Comparison of ENCODE assay signal across 13 cellular contexts in genomic region chr17:81536299-81537290, GRCh38. TPM values are rescaled to one million over a fixed set of nuclear protein-coding genes. Genes with fewer than 3 reads are reported as not detected.
A peak's percentile ranks its signal among the peaks of the same experiment; 100 is the strongest.
DNase-seq lines count a peak whose midpoint lies in the region; ATAC-seq, FAIRE-seq and TF ChIP-seq lines count a peak whose summit lies in the region.
"Had no signal": no experiment of that assay in that cellular context is flagged by ENCODE, and none has a peak within 500 bp of the region (broad histone marks: within the 10 kb centered on the region; RNA-seq: fewer than 3 reads in every experiment).

No MANE protein-coding gene starts in this region.

- CTCF ChIA-PET in GM12878 (lab: Yijun Ruan, JAX): interaction anchor here (1.3 to 2.2 kb wide), 2 partner anchors 52 kb away, joined by 3 to 5 read pairs; no protein-coding TSS in a partner anchor

- in situ Hi-C loops in GM12878 (cut with MboI): no loop called here

- no peak for TF ChIP-seq EP300 in GM12878 (IDR thresholded peaks at IDR 0.05; ENCODE audit: borderline replicate concordance in 1 of 2, control insufficient read depth in 1 of 2, low read depth in 2 of 2, low read length in 2 of 2)

- POLR2A ChIA-PET in GM12878 (lab: Charles Lee): no interaction called here

- no peak for ATAC-seq in GM12878
- peak; percentile 20 for ATAC-seq in left lobe of liver

- H2AFZ ChIP-seq in GM12878 (ENCODE audit: control insufficient read depth, low read depth, low read length): no peak overlapping the region

- no peak overlapping the region for H3K27ac ChIP-seq in GM12878 (ENCODE audit: control insufficient read depth, insufficient read depth)
- no peak overlapping the region for H3K27ac ChIP-seq in caudate nucleus (ENCODE audit: low read depth, low read length)
- no peak overlapping the region for H3K27ac ChIP-seq in dorsolateral prefrontal cortex
- H3K27ac ChIP-seq: colonic mucosa, esophagus squamous epithelium, heart left ventricle had no signal

- H3K79me2 ChIP-seq in GM12878 (ENCODE audit: control insufficient read depth, insufficient read depth, low read length): no peaks in the 10 kb centered on the region

- H3K9ac ChIP-seq in GM12878 (ENCODE audit: control insufficient read depth, insufficient read depth, low read length): no peak overlapping the region

- H3K36me3 ChIP-seq in GM12878 (ENCODE audit: control insufficient read depth in 2 of 2, insufficient read depth in 2 of 2, low read length in 1 of 2): peaks cover 0 to 3% of the 10 kb centered on the region in 2 experiments; a peak in 2 of 4 replicates
- H3K36me3 ChIP-seq: colonic mucosa had no signal

- no peaks in the 10 kb centered on the region for H3K4me1 ChIP-seq in GM12878 (ENCODE audit: control insufficient read depth, insufficient read depth, low read length)

- RAD21 ChIA-PET in GM12878 (lab: Charles Lee; ENCODE audit: unreplicated experiment): interaction anchor here (1.0 kb wide), 1 partner anchor 245 kb away, joined by 3 read pairs; no protein-coding TSS in a partner anchor

- H3K4me2 ChIP-seq in GM12878 (ENCODE audit: control insufficient read depth, insufficient read depth): no peak overlapping the region

- peak; percentile 35 for DNase-seq in stimulated activated CD4-positive, alpha-beta T cell treated with anti-CD3 and anti-CD28 coated beads, Interleukin-15, amount 100 ng/mL, for 24 hours
- no peak for DNase-seq in stimulated activated CD4-positive, alpha-beta T cell treated with anti-CD3 and anti-CD28 coated beads, Interleukin-2, amount 100 ng/mL, for 48 hours
- no peak for DNase-seq in GM12878 (ENCODE audit: low read depth, low spot score)
- DNase-seq in left lobe of liver (ENCODE audit: low spot score): no peak
- DNase-seq in urothelium cell line (ENCODE audit: low spot score): no peak
- no peak for DNase-seq in 8988T
- no peak for DNase-seq in caudate nucleus (lab: John Stamatoyannopoulos, UW)
- no peak for DNase-seq in dorsolateral prefrontal cortex
- DNase-seq: amniotic stem cell, esophagus squamous epithelium, kidney glomerular epithelial cell had no signal

- H3K9me3 ChIP-seq in GM12878 (replicated peaks; ENCODE audit: control insufficient read depth, insufficient read depth, low read length): no peaks in the 10 kb centered on the region
- H3K9me3 ChIP-seq: colonic mucosa, esophagus squamous epithelium, heart left ventricle had no signal

- intact Hi-C loops in GM12878 (cut with micrococcal nuclease; ENCODE audit: unreplicated experiment): no loop called here
- intact Hi-C loops in dorsolateral prefrontal cortex (cut with DNase I): no loop called here

- TF ChIP-seq POLR2A in GM12878 (IDR thresholded peaks at IDR 0.05; ENCODE audit: low read depth, low read length): peak; percentile 62

- SMC1A ChIA-PET in GM12878 (lab: Charles Lee; ENCODE audit: uncharacterized antibody, unreplicated experiment): no interaction called here

- no peak overlapping the region for H3K4me3 ChIP-seq in GM12878
- no peak overlapping the region for H3K4me3 ChIP-seq in dorsolateral prefrontal cortex
- H3K4me3 ChIP-seq: colonic mucosa had no signal

- H4K20me1 ChIP-seq in GM12878 (ENCODE audit: control insufficient read depth, insufficient read depth): no peaks in the 10 kb centered on the region

- BruUV-seq in GM12878 (replicated peaks; lab: Mats Ljungman, UMichigan): no TSS peak

- FAIRE-seq in GM12878 (lab: Jason Lieb, UNC) (no peak), urothelium cell line (lab: Jason Lieb, UNC) (peak; percentile 52)

- WGBS in GM12878 (ENCODE audit: insufficient coverage, insufficient replicate concordance, low lambda C conversion rate, missing lambda C conversion rate): 33% methylated on average over 85 of the region's 89 CpGs

- no peak for TF ChIP-seq RAD21 in GM12878 (IDR thresholded peaks at IDR 0.05; ENCODE audit: insufficient read depth, low read depth, low read length)

- H3K27me3 ChIP-seq in GM12878 (replicated peaks in 1 of 2; ENCODE audit: control insufficient read depth in 2 of 2, insufficient read depth in 2 of 2, low read length in 1 of 2) (no peaks in the 10 kb centered on the region; a peak in 2 of 4 replicates), dorsolateral prefrontal cortex (peaks cover 0 to 34% (median 10%) of the 10 kb centered on the region in 45 donors)

- no peak for TF ChIP-seq CTCF in GM12878 (IDR thresholded peaks at IDR 0.05 in 2 of 3, conservative IDR thresholded peaks at IDR 0.05 in 1 of 3; ENCODE audit: control insufficient read depth in 2 of 3, extremely low read depth in 1 of 3, insufficient read depth in 1 of 3, low read depth in 3 of 3, low read length in 3 of 3)
- no peak for TF ChIP-seq CTCF in dorsolateral prefrontal cortex (IDR thresholded peaks at IDR 0.05 in 54 of 56, conservative IDR thresholded peaks at IDR 0.05 in 2 of 56; ENCODE audit: low read depth in 1 of 56, partially characterized antibody in 56 of 56)

TF ChIP-seq in GM12878, 131 proteins besides CTCF, POLR2A, EP300 and RAD21 (continues in another document):
- TF ChIP-seq CHD2 (IDR thresholded peaks at IDR 0.05; ENCODE audit: borderline replicate concordance, low read depth, low read length): no peak

RNA-seq across cellular contexts. Expression of gene FSCN2, which starts 8.4 kb away (rescaled TPM):
- total RNA-seq in GM12878 (2013; cell fraction: nucleolus; rRNA removed): 19.6 and 21.4 TPM in 2 replicates
- 1.2 and 1.8 TPM in 2 replicates for total RNA-seq in GM12878 (2014; rRNA removed)
- total RNA-seq in GM12878 (2014; rRNA removed; fragmentation: Illumina TruSeq; extraction: Trizol): 0.14 and 0.58 TPM in 2 replicates
- total RNA-seq in GM12878 (2021): 2.1 and 2.7 TPM in 2 replicates
- polyA plus RNA-seq in GM12878 (2011; ENCODE audit: low read depth): not detected
- 0.29 and 0.65 TPM in 2 replicates for polyA plus RNA-seq in GM12878 (2011; rRNA removed)
- polyA plus RNA-seq in GM12878 (2011; cell fraction: cytosol; rRNA removed): 0.69 and 1.0 TPM in 2 replicates
- polyA plus RNA-seq in GM12878 (2011; cell fraction: nucleus; rRNA removed): 6.3 and 7.2 TPM in 2 replicates
- 1.5 and 1.6 TPM in 2 replicates for polyA plus RNA-seq in GM12878 (2012)
- 0.19 and 0.24 TPM in 2 replicates for polyA plus RNA-seq in GM12878 (2014; fragmentation: Illumina TruSeq; extraction: Trizol)
- not detected for polyA plus RNA-seq in GM12878 (2014; fragmentation: Nextera tagmentation; extraction: Ambion mirVana)
- polyA plus RNA-seq in GM12878 (2014; rRNA removed): 1.9 and 2.0 TPM in 2 replicates
- polyA plus RNA-seq in GM12878 (2016; fragmentation: Nextera tagmentation; extraction: Ambion mirVana): under 1 TPM in 1 of 2 experiments, not detected in 1; 0.12 TPM
- polyA minus RNA-seq in GM12878 (2011; rRNA and poly(A)+ RNA removed): 0.44 and 2.2 TPM in 2 replicates
- polyA minus RNA-seq in GM12878 (2011; cell fraction: cytosol; rRNA and poly(A)+ RNA removed): 0.80 and 1.0 TPM in 2 replicates
- 3.7 and 4.2 TPM in 2 replicates for polyA minus RNA-seq in GM12878 (2011; cell fraction: nucleus; rRNA and poly(A)+ RNA removed)
- 0.18 TPM for total RNA-seq in left lobe of liver
- total RNA-seq in dorsolateral prefrontal cortex: 1 to 10 TPM in 111 of 120 experiments, under 1 TPM in 9; 0.52 to 5.1 (median 2.0) TPM

RNA-seq across cellular contexts. Expression of gene FAAP100, which starts 15.6 kb away (rescaled TPM):
- total RNA-seq in GM12878 (2013; cell fraction: nucleolus; rRNA removed): 86.7 and 99.0 TPM in 2 replicates
- 25.1 and 25.8 TPM in 2 replicates for total RNA-seq in GM12878 (2014; rRNA removed)
- total RNA-seq in GM12878 (2014; rRNA removed; fragmentation: Illumina TruSeq; extraction: Trizol): 8.1 and 12.2 TPM in 2 replicates
- 39.6 and 46.2 TPM in 2 replicates for total RNA-seq in GM12878 (2021)
- polyA plus RNA-seq in GM12878 (2011; ENCODE audit: low read depth): 6.6 TPM
- 3.4 and 8.1 TPM in 2 replicates for polyA plus RNA-seq in GM12878 (2011; rRNA removed)
- 16.4 and 25.8 TPM in 2 replicates for polyA plus RNA-seq in GM12878 (2011; cell fraction: cytosol; rRNA removed)
- 52.4 and 74.0 TPM in 2 replicates for polyA plus RNA-seq in GM12878 (2011; cell fraction: nucleus; rRNA removed)
- polyA plus RNA-seq in GM12878 (2012): 16.2 and 18.9 TPM in 2 replicates
- 1.4 and 5.2 TPM in 2 replicates for polyA plus RNA-seq in GM12878 (2014; fragmentation: Illumina TruSeq; extraction: Trizol)
- polyA plus RNA-seq in GM12878 (2014; fragmentation: Nextera tagmentation; extraction: Ambion mirVana): under 1 TPM; 0.11 to 0.49 TPM
- 34.4 and 39.8 TPM in 2 replicates for polyA plus RNA-seq in GM12878 (2014; rRNA removed)
- 10 to 100 TPM; 22.0 to 26.8 TPM for polyA plus RNA-seq in GM12878 (2016; fragmentation: Nextera tagmentation; extraction: Ambion mirVana)
- polyA minus RNA-seq in GM12878 (2011; rRNA and poly(A)+ RNA removed): 8.9 and 32.2 TPM in 2 replicates
- polyA minus RNA-seq in GM12878 (2011; cell fraction: cytosol; rRNA and poly(A)+ RNA removed): 13.6 and 14.8 TPM in 2 replicates
- 36.3 and 44.7 TPM in 2 replicates for polyA minus RNA-seq in GM12878 (2011; cell fraction: nucleus; rRNA and poly(A)+ RNA removed)
- total RNA-seq in left lobe of liver: 18.9 TPM
- 10 to 100 TPM; 11.9 to 29.9 (median 19.3) TPM for total RNA-seq in dorsolateral prefrontal cortex

RNA-seq across cellular contexts. Expression of gene ACTG1, which starts 24.0 kb away (rescaled TPM):
- total RNA-seq in GM12878 (2013; cell fraction: nucleolus; rRNA removed): 961 and 1,180 TPM in 2 replicates
- total RNA-seq in GM12878 (2014; rRNA removed) (5,146 and 5,299 TPM in 2 replicates), GM12878 (2014; rRNA removed; fragmentation: Illumina TruSeq; extraction: Trizol) (2,069 and 2,477 TPM in 2 replicates), GM12878 (2021) (5,806 and 6,105 TPM in 2 replicates), left lobe of liver (264 TPM), dorsolateral prefrontal cortex (1,000 to 10,000 TPM in 85 of 120 experiments, 100 to 1,000 TPM in 35; 558 to 1,589 (median 1,117) TPM)
- 2,827 TPM for polyA plus RNA-seq in GM12878 (2011; ENCODE audit: low read depth)
- polyA plus RNA-seq in GM12878 (2011; rRNA removed) (466 and 810 TPM in 2 replicates), GM12878 (2014; fragmentation: Illumina TruSeq; extraction: Trizol) (1,415 and 2,801 TPM in 2 replicates), GM12878 (2014; fragmentation: Nextera tagmentation; extraction: Ambion mirVana) (1,000 to 10,000 TPM in 1 of 2 experiments, 100 to 1,000 TPM in 1; 969 to 1,906 TPM), GM12878 (2014; rRNA removed) (4,499 and 5,417 TPM in 2 replicates), GM12878 (2016; fragmentation: Nextera tagmentation; extraction: Ambion mirVana) (1,000 to 10,000 TPM; 4,621 to 4,893 TPM)
- 2,470 and 3,258 TPM in 2 replicates for polyA plus RNA-seq in GM12878 (2011; cell fraction: cytosol; rRNA removed)
- polyA plus RNA-seq in GM12878 (2011; cell fraction: nucleus; rRNA removed): 3,407 and 5,928 TPM in 2 replicates
- polyA plus RNA-seq in GM12878 (2012): 4,353 and 5,466 TPM in 2 replicates
- polyA minus RNA-seq in GM12878 (2011; rRNA and poly(A)+ RNA removed): 709 and 994 TPM in 2 replicates
- 871 and 986 TPM in 2 replicates for polyA minus RNA-seq in GM12878 (2011; cell fraction: cytosol; rRNA and poly(A)+ RNA removed)
- 602 and 1,073 TPM in 2 replicates for polyA minus RNA-seq in GM12878 (2011; cell fraction: nucleus; rRNA and poly(A)+ RNA removed)
